In the genomic region with DNA sequence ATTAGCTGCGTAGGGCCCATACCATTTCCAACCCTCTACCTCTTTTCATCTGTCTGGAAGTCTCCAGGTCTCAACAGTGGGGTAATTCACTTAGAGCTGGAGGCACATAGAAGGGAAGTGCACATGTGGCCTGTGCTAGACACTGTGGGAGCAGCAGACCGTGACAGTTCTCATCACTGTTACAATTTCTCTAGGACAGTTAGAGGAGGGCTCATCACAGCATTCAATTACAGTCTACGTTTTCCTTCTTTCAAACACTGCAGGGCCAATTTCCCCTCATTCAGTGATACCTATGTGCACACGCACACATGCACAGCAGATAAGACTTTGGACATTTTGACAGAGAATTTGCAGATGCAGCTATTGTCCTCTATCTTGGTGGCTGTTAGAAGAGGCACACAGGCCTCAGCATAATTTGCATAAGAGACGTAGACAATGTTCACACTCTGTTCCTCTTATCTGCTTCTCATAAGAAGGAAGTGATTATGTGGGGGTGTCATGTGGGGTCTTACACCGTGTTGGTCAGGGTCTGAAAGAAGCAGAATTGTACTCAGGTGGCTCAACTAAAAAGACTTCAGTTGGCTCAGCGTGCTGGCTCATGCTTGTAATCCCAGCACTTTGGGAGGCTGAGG, we compare ENCODE assay signal across 12 cellular contexts. TPM values are rescaled to one million over a fixed set of nuclear protein-coding genes. Genes with fewer than 3 reads are reported as not detected.
DNase-seq lines count a peak whose midpoint lies in the region; ATAC-seq and TF ChIP-seq lines count a peak whose summit lies in the region.
"Had no signal": no experiment of that assay in that cellular context is flagged by ENCODE, and none has a peak within 500 bp of the region (broad histone marks: within the 10 kb centered on the region; RNA-seq: fewer than 3 reads in every experiment).

No MANE protein-coding gene starts in this region.

- DNase-seq in GM12864 (ENCODE audit: low read depth) (peak; percentile 29), NCI-H345 (lab: John Stamatoyannopoulos, UW) (peak; percentile 26), COLO829 (ENCODE audit: low spot score) (no peak), NOMO-1 (lab: John Stamatoyannopoulos, UW; ENCODE audit: unreplicated experiment in 2 of 2) (no peak), sciatic nerve (ENCODE audit: low spot score) (no peak), G401 (ENCODE audit: low spot score) (no peak)
- DNase-seq: AML-193; Right ventricle myocardium superior; stimulated activated naive CD8-positive, alpha-beta T cell treated with anti-CD3 and anti-CD28 coated beads, Interleukin-15, amount 100 ng/mL, for 72 hours had no signal

- no peak overlapping the region for H3K4me3 ChIP-seq in GM12864 (ENCODE audit: low read depth, low read length)
- H3K4me3 ChIP-seq: smooth muscle cell had no signal

- intact Hi-C loops in sciatic nerve (cut with DNase I): no loop called here

- in situ Hi-C loops in G401 (cut with HindIII; ENCODE audit: low sequenced_read_pairs): no loop called here

- no peak for TF ChIP-seq CTCF in GM12864 (IDR thresholded peaks at IDR 0.05; ENCODE audit: low read depth, low read length, missing control alignments)

- peak; percentile 95 for ATAC-seq in GM19455 (IDR thresholded peaks at IDR 0.05; ENCODE audit: unreplicated experiment)
- peak; percentile 96 for ATAC-seq in HG03025 (IDR thresholded peaks at IDR 0.05; ENCODE audit: low FRiP score, unreplicated experiment)
- ATAC-seq in sciatic nerve: no peak
- ATAC-seq: stimulated activated naive CD8-positive, alpha-beta T cell treated with anti-CD3 and anti-CD28 coated beads, Interleukin-15, amount 100 ng/mL, for 72 hours had no signal

RNA-seq across cellular contexts. Expression of a gene that starts 12.6 kb away (rescaled TPM):
- not detected for total RNA-seq in sciatic nerve
- total RNA-seq in G401 (2014; rRNA removed; shearing (Covaris generic)): not detected in 2 replicates
- total RNA-seq: Right ventricle myocardium superior, smooth muscle cell had no signal

RNA-seq across cellular contexts. Expression of a gene that starts 13.0 kb away (rescaled TPM):
- total RNA-seq in sciatic nerve: not detected
- total RNA-seq in G401 (2014; rRNA removed; shearing (Covaris generic)): not detected in 2 replicates
- total RNA-seq: Right ventricle myocardium superior had no signal

RNA-seq across cellular contexts. Expression of a gene that starts 40.3 kb away (rescaled TPM):
- total RNA-seq in sciatic nerve: not detected
- total RNA-seq in G401 (2014; rRNA removed; shearing (Covaris generic)): not detected in 2 replicates
- total RNA-seq: Right ventricle myocardium superior had no signal

Comparison
In these comparisons a context has a peak if more than half of its experiments do, and no peak if none do; other contexts are left out.
1. DNase-seq: peak in GM12864 (single experiment) and NCI-H345 (single experiment); none in COLO829 (single experiment), NOMO-1 (0 of 2), sciatic nerve (single experiment) and G401 (single experiment).